ENCODE assay signal across 8 cellular contexts in the genomic region with DNA sequence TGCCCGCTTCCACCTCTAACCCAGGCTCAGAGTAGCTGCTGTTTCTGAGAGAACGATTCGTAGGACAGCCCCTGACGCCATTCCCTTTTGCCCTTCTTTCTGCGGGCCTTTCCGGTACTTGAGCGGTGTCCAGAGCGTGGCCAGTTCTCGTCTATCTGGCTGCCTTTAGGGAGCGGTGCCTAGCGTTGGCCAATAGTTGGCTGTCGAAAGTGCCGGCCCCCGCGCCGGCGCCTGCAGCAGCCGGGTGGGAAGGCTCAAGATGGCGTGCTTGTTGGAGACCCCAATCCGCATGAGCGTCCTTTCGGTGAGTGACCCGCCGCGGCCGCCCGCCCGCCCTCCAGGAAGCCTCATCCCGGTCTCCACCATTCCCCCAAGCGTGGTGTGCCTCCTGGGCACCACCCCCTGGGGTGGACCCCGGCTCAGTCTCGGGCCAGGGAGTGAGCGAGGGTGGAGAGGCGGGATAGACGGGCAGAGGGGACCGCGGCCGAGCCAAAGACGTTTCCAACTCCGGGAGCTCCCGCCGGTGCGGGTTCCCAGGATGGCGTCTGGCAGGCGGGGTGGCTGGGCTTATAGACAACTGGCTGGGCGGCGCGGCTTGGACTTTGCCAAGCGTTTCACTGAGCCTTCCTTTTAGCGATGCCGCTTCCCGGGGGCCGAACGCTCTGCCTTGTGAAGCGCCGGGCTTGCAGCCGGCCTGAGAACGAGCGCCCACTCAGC. TPM values are rescaled to one million over a fixed set of nuclear protein-coding genes. Genes with fewer than 3 reads are reported as not detected.
DNase-seq lines count a peak whose midpoint lies in the region; TF ChIP-seq lines count a peak whose summit lies in the region.

A gene with protein sequence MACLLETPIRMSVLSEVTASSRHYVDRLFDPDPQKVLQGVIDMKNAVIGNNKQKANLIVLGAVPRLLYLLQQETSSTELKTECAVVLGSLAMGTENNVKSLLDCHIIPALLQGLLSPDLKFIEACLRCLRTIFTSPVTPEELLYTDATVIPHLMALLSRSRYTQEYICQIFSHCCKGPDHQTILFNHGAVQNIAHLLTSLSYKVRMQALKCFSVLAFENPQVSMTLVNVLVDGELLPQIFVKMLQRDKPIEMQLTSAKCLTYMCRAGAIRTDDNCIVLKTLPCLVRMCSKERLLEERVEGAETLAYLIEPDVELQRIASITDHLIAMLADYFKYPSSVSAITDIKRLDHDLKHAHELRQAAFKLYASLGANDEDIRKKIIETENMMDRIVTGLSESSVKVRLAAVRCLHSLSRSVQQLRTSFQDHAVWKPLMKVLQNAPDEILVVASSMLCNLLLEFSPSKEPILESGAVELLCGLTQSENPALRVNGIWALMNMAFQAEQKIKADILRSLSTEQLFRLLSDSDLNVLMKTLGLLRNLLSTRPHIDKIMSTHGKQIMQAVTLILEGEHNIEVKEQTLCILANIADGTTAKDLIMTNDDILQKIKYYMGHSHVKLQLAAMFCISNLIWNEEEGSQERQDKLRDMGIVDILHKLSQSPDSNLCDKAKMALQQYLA (plus strand): TSS at position 6 of the 717 bp plus-strand sequence. CDS start 254 bp downstream, at position 260.

- POLR2A ChIA-PET in HEK293T (lab: Yijun Ruan, JAX): interaction anchor here (0.7 to 4.0 kb wide), 8 partner anchors 9 to 141 kb away, joined by 3 to 35 read pairs (median 3); a partner anchor contains a TSS

- no peaks in the 10 kb centered on the region for H3K9me3 ChIP-seq in effector memory CD4-positive, alpha-beta T cell (ENCODE audit: control insufficient read depth, low read length)

- CTCF ChIA-PET in HEK293T (lab: Yijun Ruan, JAX): no interaction called here

- peaks cover 8% of the 10 kb centered on the region for H3K27me3 ChIP-seq in effector memory CD4-positive, alpha-beta T cell (replicated peaks; ENCODE audit: control insufficient read depth, insufficient read depth, low read length, poor library complexity, severe bottlenecking)

- peak within 1 kb of the TSS; percentile 90 for H3K27ac ChIP-seq in effector memory CD4-positive, alpha-beta T cell (ENCODE audit: insufficient read depth, low read length, poor library complexity, severe bottlenecking)

- peaks cover 2% of the 10 kb centered on the region for H3K36me3 ChIP-seq in effector memory CD4-positive, alpha-beta T cell (ENCODE audit: control insufficient read depth, insufficient read depth, low read length)

- TF ChIP-seq POLR2A in NB4 (IDR thresholded peaks at IDR 0.05; ENCODE audit: extremely low read depth, insufficient read length): peak; percentile 48

- TF ChIP-seq CTCF in NB4 (IDR thresholded peaks at IDR 0.05; ENCODE audit: low read depth, low read length) (no peak), subcutaneous adipose tissue (IDR thresholded peaks at IDR 0.05; ENCODE audit: low read depth) (no peak)

- DNase-seq in stimulated activated CD4-positive, alpha-beta T cell treated with anti-CD3 and anti-CD28 coated beads, Interleukin-2, amount 100 ng/mL, for 4 hours (ENCODE audit: low read depth): peak; percentile 6
- DNase-seq in stimulated activated CD4-positive, alpha-beta T cell treated with anti-CD3 and anti-CD28 coated beads, Interleukin-15, amount 100 ng/mL, for 24 hours: no peak
- peak; percentile 56 for DNase-seq in HEK293T (ENCODE audit: extremely low spot score)
- no peak for DNase-seq in NB4 (ENCODE audit: low read depth)
- peak; percentile 49 for DNase-seq in activated CD4-positive, CD25-positive, alpha-beta regulatory T cell treated with anti-CD3 and anti-CD28 coated beads, Interleukin-2, amount 50 U/mL, for 72 hours
- DNase-seq in effector memory CD4-positive, alpha-beta T cell: peak in 1 of 3 donors; percentile 4
- DNase-seq in lung microvascular endothelial cell (ENCODE audit: low read depth in 2 of 2): peak; percentile 50 to 62

- H3K4me3 ChIP-seq in NB4 (ENCODE audit: low read depth, low read length): peak within 1 kb of the TSS; percentile 93
- peak within 1 kb of the TSS; percentile 99 for H3K4me3 ChIP-seq in effector memory CD4-positive, alpha-beta T cell (ENCODE audit: insufficient read depth, low read depth, low read length, poor library complexity, severe bottlenecking)

- peaks cover 10% of the 10 kb centered on the region for H3K4me1 ChIP-seq in effector memory CD4-positive, alpha-beta T cell (ENCODE audit: control insufficient read depth, insufficient read depth, low read length, poor library complexity, severe bottlenecking)

TF ChIP-seq in HEK293T, 16 proteins besides CTCF, POLR2A, EP300 and RAD21:
- no peak for TF ChIP-seq TARDBP (IDR thresholded peaks at IDR 0.05)
- TF ChIP-seq BHLHE40 (IDR thresholded peaks at IDR 0.05; ENCODE audit: borderline replicate concordance): no peak
- TF ChIP-seq ELF4 (IDR thresholded peaks at IDR 0.05): no peak; the same call in 1 of the 2 replicates
- TF ChIP-seq NFRKB (IDR thresholded peaks at IDR 0.05): peak; percentile 77
- TF ChIP-seq L3MBTL2 (conservative IDR thresholded peaks at IDR 0.05): peak; percentile 65

RNA-seq across cellular contexts. Expression of the gene that starts here (rescaled TPM):
- total RNA-seq in lung microvascular endothelial cell (36.4 and 42.1 TPM in 2 replicates), subcutaneous adipose tissue (100 to 1,000 TPM in 1 of 4 donors, 10 to 100 TPM in 3; 65.2 to 138 (median 77.1) TPM)

Comparison
In these comparisons a context has a peak if more than half of its experiments do, and no peak if none do; other contexts are left out.
1. DNase-seq: peak in stimulated activated CD4-positive, alpha-beta T cell treated with anti-CD3 and anti-CD28 coated beads, Interleukin-2, amount 100 ng/mL, for 4 hours (single experiment), HEK293T (single experiment), activated CD4-positive, CD25-positive, alpha-beta regulatory T cell treated with anti-CD3 and anti-CD28 coated beads, Interleukin-2, amount 50 U/mL, for 72 hours (single experiment) and lung microvascular endothelial cell (2 of 2); none in stimulated activated CD4-positive, alpha-beta T cell treated with anti-CD3 and anti-CD28 coated beads, Interleukin-15, amount 100 ng/mL, for 24 hours (single experiment) and NB4 (single experiment).